ENCODE assay signal across 15 cellular contexts in the genomic region with DNA sequence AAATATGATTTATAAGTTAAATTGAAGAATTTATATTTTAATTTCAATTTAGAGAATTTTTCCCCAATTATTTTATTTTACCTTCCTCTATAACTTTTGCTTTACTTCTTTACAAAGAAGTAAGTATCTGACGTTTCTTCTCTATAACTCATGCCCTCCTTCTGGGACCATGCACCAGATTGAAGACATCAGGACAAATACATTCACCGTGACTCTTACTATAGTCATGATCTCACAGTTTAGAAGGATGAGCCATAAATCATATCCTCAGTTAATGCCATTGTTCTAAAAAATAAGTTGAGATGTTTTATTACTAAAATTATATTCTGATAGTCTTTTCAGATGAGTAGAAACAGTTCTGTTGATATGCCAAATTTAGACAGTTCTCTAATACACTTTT.
DNase-seq lines count a peak whose midpoint lies in the region; ATAC-seq, FAIRE-seq and TF ChIP-seq lines count a peak whose summit lies in the region.
"Had no signal": no experiment of that assay in that cellular context is flagged by ENCODE, and none has a peak within 500 bp of the region (broad histone marks: within the 10 kb centered on the region; RNA-seq: fewer than 3 reads in every experiment).

No MANE protein-coding gene starts in this region.

- TF ChIP-seq CTCF in foreskin keratinocyte (conservative IDR thresholded peaks at IDR 0.05): no peak

- H3F3A ChIP-seq in GM23248 (ENCODE audit: insufficient read depth): peaks cover 50% of the 10 kb centered on the region

- no peaks in the 10 kb centered on the region for H3K27me3 ChIP-seq in ACC112 (ENCODE audit: insufficient read depth, low read length)
- no peaks in the 10 kb centered on the region for H3K27me3 ChIP-seq in GM23248 (replicated peaks; ENCODE audit: insufficient read depth)
- H3K27me3 ChIP-seq in foreskin keratinocyte: no peaks in the 10 kb centered on the region
- H3K27me3 ChIP-seq: BE2C had no signal

- in situ Hi-C loops in GM23248 (cut with MboI): no loop called here

- WGBS in GM23248 (ENCODE audit: low coverage in 1 of 2, low lambda C conversion rate in 2 of 2, missing lambda C conversion rate in 2 of 2), 2 experiments: 71 to 79% methylated on average over 2 of the region's 2 CpGs

- H3K9me3 ChIP-seq in GM23248 (ENCODE audit: low read depth): no peaks in the 10 kb centered on the region
- H3K9me3 ChIP-seq: BE2C had no signal

- H3K4me2 ChIP-seq in GM23248 (ENCODE audit: unreplicated experiment): no peak overlapping the region
- H3K4me2 ChIP-seq: GM23338, KMS-11 had no signal

- no peaks in the 10 kb centered on the region for H4K20me1 ChIP-seq in GM23248 (ENCODE audit: insufficient read depth)

- H3K4me1 ChIP-seq in ACC112 (ENCODE audit: control insufficient read depth, insufficient read depth, low read length, unreplicated experiment): peaks cover 26% of the 10 kb centered on the region
- peaks cover 51% of the 10 kb centered on the region for H3K4me1 ChIP-seq in GM23248 (ENCODE audit: insufficient read depth)
- H3K4me1 ChIP-seq in foreskin keratinocyte: peaks cover 17% of the 10 kb centered on the region
- H3K4me1 ChIP-seq: BE2C had no signal

- H3K4me3 ChIP-seq in ACC112 (ENCODE audit: low read depth, low read length): no peak overlapping the region
- H3K4me3 ChIP-seq in GM23248: no peak overlapping the region
- H3K4me3 ChIP-seq: GM23338 had no signal

- peak; percentile 64 for ATAC-seq in foreskin keratinocyte
- ATAC-seq: CD8-positive, alpha-beta T cell; GM23338 had no signal

- H3K27ac ChIP-seq in ACC112 (ENCODE audit: low read depth, low read length): peak overlapping the region; percentile 73; the same call in 1 of the 2 replicates
- H3K27ac ChIP-seq in GM23248: peak overlapping the region; percentile 97
- no peak overlapping the region for H3K27ac ChIP-seq in foreskin keratinocyte
- H3K27ac ChIP-seq: KMS-11 had no signal

- H3K36me3 ChIP-seq in ACC112 (ENCODE audit: insufficient read depth, low read length) (no peaks in the 10 kb centered on the region), GM23248 (ENCODE audit: low read depth) (no peaks in the 10 kb centered on the region)
- H3K36me3 ChIP-seq: BE2C had no signal

- H3K79me2 ChIP-seq in ACC112 (ENCODE audit: control insufficient read depth, insufficient read depth, low read length, unreplicated experiment): no peaks in the 10 kb centered on the region
- no peaks in the 10 kb centered on the region for H3K79me2 ChIP-seq in GM23248 (ENCODE audit: insufficient read depth)

- no peak overlapping the region for H3K9ac ChIP-seq in GM23248
- H3K9ac ChIP-seq: KMS-11 had no signal

- H2AFZ ChIP-seq in ACC112 (ENCODE audit: low read length, unreplicated experiment): no peak overlapping the region
- no peak overlapping the region for H2AFZ ChIP-seq in GM23248
- H2AFZ ChIP-seq: GM23338 had no signal

- peak; percentile 36 for FAIRE-seq in colon (lab: Jason Lieb, UNC)

- no peaks in the 10 kb centered on the region for H3K9me2 ChIP-seq in GM23248 (ENCODE audit: insufficient read depth)

- DNase-seq in GM23248: no peak
- no peak for DNase-seq in foreskin keratinocyte
- DNase-seq in A172 (ENCODE audit: low spot score): no peak
- no peak for DNase-seq in stimulated activated CD4-positive, alpha-beta T cell treated with anti-CD3 and anti-CD28 coated beads, Interleukin-4, amount 100 ng/mL, for 4 hours
- DNase-seq in inferior parietal cortex (ENCODE audit: extremely low spot score): no peak
- DNase-seq: 8988T; BE2C; CD8-positive, alpha-beta T cell; COR-L47; DND-41; H7 had no signal
